Comparison of ENCODE assay signal across 32 cellular contexts in genomic region chr12:105157598-105157997, GRCh38.
"Had no signal": no experiment of that assay in that cellular context is flagged by ENCODE, and none has a peak within 500 bp of the region (broad histone marks: within the 10 kb centered on the region; RNA-seq: fewer than 3 reads in every experiment).

No MANE protein-coding gene starts in this region.

- H3K4me3 Mint-ChIP-seq: activated CD4-positive, alpha-beta memory T cell treated with anti-CD3 and anti-CD28 coated beads for 36 hours; activated CD4-positive, alpha-beta T cell treated with anti-CD3 and anti-CD28 coated beads for 36 hours; activated CD4-positive, alpha-beta T cell treated with anti-CD3 and anti-CD28 coated beads, Interleukin-2, amount 10 ng/mL, durations not matched to agents 24 days and 14 days; activated CD8-positive, alpha-beta memory T cell treated with anti-CD3 and anti-CD28 coated beads, Interleukin-2, amount 10 ng/mL, durations not matched to agents 7 days and 5 days; activated CD8-positive, alpha-beta T cell treated with anti-CD3 and anti-CD28 coated beads, Interleukin-2, amount 10 ng/mL, durations not matched to agents 7 days and 5 days; activated naive CD8-positive, alpha-beta T cell; activated T-cell treated with anti-CD3 and anti-CD28 coated beads, Interleukin-2, amount 50 U/mL, for 4 hours; activated T-helper 17 cell treated with anti-CD3 and anti-CD28 coated beads, Interleukin-2, amount 50 U/mL, for 72 hours; central memory CD8-positive, alpha-beta T cell; effector memory CD8-positive, alpha-beta T cell; T-helper 1 cell treated with Interleukin-12 subunit alpha and Interleukin-12 subunit beta and Interleukin-4 antibody, amounts not matched to agents 30 μg/mL and 1 μg/mL, for 36 hours had no signal

- DNase-seq: activated CD4-positive, alpha-beta memory T cell treated with anti-CD3 and anti-CD28 coated beads for 36 hours; activated CD4-positive, alpha-beta T cell treated with anti-CD3 and anti-CD28 coated beads for 36 hours; activated CD4-positive, alpha-beta T cell treated with anti-CD3 and anti-CD28 coated beads, Interleukin-2, amount 10 ng/mL, durations not matched to agents 24 days and 14 days; activated CD4-positive, CD25-positive, alpha-beta regulatory T cell; activated CD4-positive, CD25-positive, alpha-beta regulatory T cell treated with anti-CD3 and anti-CD28 coated beads, Interleukin-2, amount 50 U/mL, for 72 hours; activated CD8-positive, alpha-beta memory T cell treated with anti-CD3 and anti-CD28 coated beads, Interleukin-2, amount 10 ng/mL, durations not matched to agents 7 days and 5 days; activated CD8-positive, alpha-beta memory T cell treated with anti-CD3 and anti-CD28 coated beads, Interleukin-2, amount 50 U/mL, for 4 hours; activated CD8-positive, alpha-beta T cell treated with anti-CD3 and anti-CD28 coated beads, Interleukin-2, amount 10 ng/mL, durations not matched to agents 7 days and 5 days; activated effector memory CD4-positive, alpha-beta T cell treated with Interleukin-2 at 50 U/mL for 16 hours; activated gamma-delta T cell treated with Interleukin-2 at 50 U/mL for 16 hours; activated naive CD4-positive, alpha-beta T cell treated with anti-CD3 and anti-CD28 coated beads, Interleukin-2, amount 50 U/mL, for 16 hours; activated naive CD4-positive, alpha-beta T cell treated with Interleukin-2 at 50 U/mL for 16 hours; activated T-cell treated with anti-CD3 and anti-CD28 coated beads, Interleukin-2, amount 50 U/mL, for 4 hours; amniotic stem cell; anterior cingulate cortex; brain microvascular endothelial cell; cortex of kidney; dermis blood vessel endothelial cell; effector CD4-positive, alpha-beta T cell; effector memory CD8-positive, alpha-beta T cell; erythroblast; foreskin keratinocyte; gastrocnemius medialis; glutamatergic neuron; heart left ventricle; T1000; WERI-Rb-1 had no signal

- H3K9me3 Mint-ChIP-seq: activated CD4-positive, alpha-beta memory T cell treated with anti-CD3 and anti-CD28 coated beads for 36 hours; activated CD4-positive, alpha-beta T cell treated with anti-CD3 and anti-CD28 coated beads, Interleukin-2, amount 10 ng/mL, durations not matched to agents 24 days and 14 days; activated T-cell treated with anti-CD3 and anti-CD28 coated beads, Interleukin-2, amount 50 U/mL, for 4 hours; activated T-helper 17 cell treated with anti-CD3 and anti-CD28 coated beads, Interleukin-2, amount 50 U/mL, for 72 hours; central memory CD8-positive, alpha-beta T cell; effector memory CD8-positive, alpha-beta T cell; T-helper 1 cell treated with Interleukin-12 subunit alpha and Interleukin-12 subunit beta and Interleukin-4 antibody, amounts not matched to agents 30 μg/mL and 1 μg/mL, for 36 hours had no signal

- H3K4me1 Mint-ChIP-seq: activated CD8-positive, alpha-beta memory T cell treated with anti-CD3 and anti-CD28 coated beads, Interleukin-2, amount 10 ng/mL, durations not matched to agents 7 days and 5 days; activated T-helper 17 cell treated with anti-CD3 and anti-CD28 coated beads, Interleukin-2, amount 50 U/mL, for 72 hours; central memory CD8-positive, alpha-beta T cell had no signal

- H3K4me3 ChIP-seq: esophagus muscularis mucosa, gastrocnemius medialis, heart left ventricle had no signal

- H3K9me3 ChIP-seq: esophagus muscularis mucosa, gastrocnemius medialis, heart left ventricle had no signal

- H3K27ac Mint-ChIP-seq: activated CD4-positive, alpha-beta memory T cell treated with anti-CD3 and anti-CD28 coated beads for 36 hours; activated CD4-positive, alpha-beta T cell treated with anti-CD3 and anti-CD28 coated beads for 36 hours; activated CD4-positive, alpha-beta T cell treated with anti-CD3 and anti-CD28 coated beads, Interleukin-2, amount 10 ng/mL, durations not matched to agents 24 days and 14 days; activated CD8-positive, alpha-beta memory T cell treated with anti-CD3 and anti-CD28 coated beads, Interleukin-2, amount 10 ng/mL, durations not matched to agents 7 days and 5 days; activated CD8-positive, alpha-beta T cell treated with anti-CD3 and anti-CD28 coated beads, Interleukin-2, amount 10 ng/mL, durations not matched to agents 7 days and 5 days; activated naive CD8-positive, alpha-beta T cell; activated T-helper 17 cell treated with anti-CD3 and anti-CD28 coated beads, Interleukin-2, amount 50 U/mL, for 72 hours; T-helper 1 cell treated with Interleukin-12 subunit alpha and Interleukin-12 subunit beta and Interleukin-4 antibody, amounts not matched to agents 30 μg/mL and 1 μg/mL, for 36 hours had no signal

- H3K4me1 ChIP-seq: esophagus muscularis mucosa, foreskin keratinocyte, gastrocnemius medialis, heart left ventricle had no signal

- H3K27me3 ChIP-seq: brain microvascular endothelial cell, esophagus muscularis mucosa, foreskin keratinocyte, gastrocnemius medialis, heart left ventricle had no signal

- H3K27me3 Mint-ChIP-seq: activated CD4-positive, alpha-beta memory T cell treated with anti-CD3 and anti-CD28 coated beads for 36 hours; activated CD4-positive, alpha-beta T cell treated with anti-CD3 and anti-CD28 coated beads for 36 hours; activated CD4-positive, alpha-beta T cell treated with anti-CD3 and anti-CD28 coated beads, Interleukin-2, amount 10 ng/mL, durations not matched to agents 24 days and 14 days; activated CD8-positive, alpha-beta memory T cell treated with anti-CD3 and anti-CD28 coated beads, Interleukin-2, amount 10 ng/mL, durations not matched to agents 7 days and 5 days; activated naive CD8-positive, alpha-beta T cell; activated T-helper 17 cell treated with anti-CD3 and anti-CD28 coated beads, Interleukin-2, amount 50 U/mL, for 72 hours; central memory CD8-positive, alpha-beta T cell; effector memory CD8-positive, alpha-beta T cell had no signal

- ATAC-seq: activated CD4-positive, alpha-beta T cell treated with anti-CD3 and anti-CD28 coated beads for 36 hours; activated CD8-positive, alpha-beta memory T cell treated with anti-CD3 and anti-CD28 coated beads, Interleukin-2, amount 10 ng/mL, durations not matched to agents 7 days and 5 days; activated CD8-positive, alpha-beta T cell treated with anti-CD3 and anti-CD28 coated beads, Interleukin-2, amount 10 ng/mL, durations not matched to agents 7 days and 5 days; activated T-cell treated with anti-CD3 and anti-CD28 coated beads, Interleukin-2, amount 50 U/mL, for 4 hours; activated T-helper 17 cell treated with anti-CD3 and anti-CD28 coated beads, Interleukin-2, amount 50 U/mL, for 72 hours; effector memory CD8-positive, alpha-beta T cell; foreskin keratinocyte; gastrocnemius medialis; heart left ventricle had no signal
